In genomic region chr5:114822885-114823284, GRCh38 we compare ENCODE assay signal across 33 cellular contexts.
"Had no signal": no experiment of that assay in that cellular context is flagged by ENCODE, and none has a peak within 500 bp of the region (broad histone marks: within the 10 kb centered on the region; RNA-seq: fewer than 3 reads in every experiment).

No MANE protein-coding gene starts in this region.

- H3K27me3 Mint-ChIP-seq: activated B cell treated with CpG ODN at 0.5 μM for 24 hours; activated CD8-positive, alpha-beta T cell treated with anti-CD3 and anti-CD28 coated beads for 36 hours; activated naive CD4-positive, alpha-beta T cell treated with anti-CD3 and anti-CD28 coated beads, Interleukin-2, amount 10 ng/mL, durations not matched to agents 7 days and 5 days; activated naive CD8-positive, alpha-beta T cell treated with anti-CD3 and anti-CD28 coated beads, Interleukin-2, amount 10 ng/mL, durations not matched to agents 7 days and 5 days; brain; T-helper 17 cell had no signal

- H3K9me3 ChIP-seq: colonic mucosa had no signal

- H3K36me3 ChIP-seq: ascending aorta, breast epithelium, cardiac muscle cell, colonic mucosa, esophagus squamous epithelium, gastroesophageal sphincter, heart right ventricle, WERI-Rb-1 had no signal

- H3K4me1 Mint-ChIP-seq: activated B cell treated with CpG ODN at 0.5 μM for 24 hours; activated naive CD4-positive, alpha-beta T cell treated with anti-CD3 and anti-CD28 coated beads, Interleukin-2, amount 10 ng/mL, durations not matched to agents 7 days and 5 days; activated naive CD8-positive, alpha-beta T cell treated with anti-CD3 and anti-CD28 coated beads, Interleukin-2, amount 10 ng/mL, durations not matched to agents 7 days and 5 days; brain; T-helper 17 cell had no signal

- H3K27me3 ChIP-seq: ascending aorta, breast epithelium, cardiac muscle cell, colonic mucosa, esophagus squamous epithelium, gastroesophageal sphincter, heart right ventricle had no signal

- H3K27ac Mint-ChIP-seq: activated B cell treated with CpG ODN at 0.5 μM for 24 hours; activated CD8-positive, alpha-beta T cell treated with anti-CD3 and anti-CD28 coated beads for 36 hours; activated naive CD4-positive, alpha-beta T cell treated with anti-CD3 and anti-CD28 coated beads, Interleukin-2, amount 10 ng/mL, durations not matched to agents 7 days and 5 days; activated naive CD4-positive, alpha-beta T cell treated with anti-CD3 and anti-CD28 coated beads, Interleukin-2, amount 50 U/mL, for 72 hours; activated naive CD8-positive, alpha-beta T cell treated with anti-CD3 and anti-CD28 coated beads, Interleukin-2, amount 10 ng/mL, durations not matched to agents 7 days and 5 days; brain; T-helper 17 cell; T-helper 2 cell treated with Interferon-gamma antibody and Interleukin-4, amounts not matched to agents 5 μg/mL and 100 μg/mL, for 36 hours had no signal

- H3K27ac ChIP-seq: ascending aorta, breast epithelium, cardiac muscle cell, colonic mucosa, epithelial cell of prostate, esophagus squamous epithelium, gastroesophageal sphincter, heart right ventricle, WERI-Rb-1 had no signal

- H3K36me3 Mint-ChIP-seq: activated naive CD4-positive, alpha-beta T cell treated with anti-CD3 and anti-CD28 coated beads, Interleukin-2, amount 10 ng/mL, durations not matched to agents 7 days and 5 days; activated naive CD8-positive, alpha-beta T cell treated with anti-CD3 and anti-CD28 coated beads, Interleukin-2, amount 10 ng/mL, durations not matched to agents 7 days and 5 days; brain had no signal

- DNase-seq: activated B cell treated with CpG ODN at 0.5 μM for 24 hours; activated CD4-positive, alpha-beta T cell treated with anti-CD3 and anti-CD28 coated beads for 48 hours; activated CD4-positive, alpha-beta T cell treated with anti-CD3 and anti-CD28 coated beads, Interleukin-2, amount 50 U/mL, for 1 hour; activated CD4-positive, alpha-beta T cell treated with anti-CD3 and anti-CD28 coated beads, Interleukin-2, amount 50 U/mL, for 48 hours; activated CD8-positive, alpha-beta memory T cell treated with anti-CD3 and anti-CD28 coated beads for 24 hours; activated CD8-positive, alpha-beta T cell treated with anti-CD3 and anti-CD28 coated beads for 36 hours; activated gamma-delta T cell; activated naive CD4-positive, alpha-beta T cell; activated naive CD4-positive, alpha-beta T cell treated with anti-CD3 and anti-CD28 coated beads, Interleukin-2, amount 10 ng/mL, durations not matched to agents 7 days and 5 days; activated naive CD8-positive, alpha-beta T cell treated with anti-CD3 and anti-CD28 coated beads, Interleukin-2, amount 10 ng/mL, durations not matched to agents 7 days and 5 days; activated T-cell treated with anti-CD3 and anti-CD28 coated beads, Interleukin-2, amount 50 U/mL, for 1 hour; activated T-cell treated with anti-CD3 and anti-CD28 coated beads, Interleukin-2, amount 50 U/mL, for 48 hours; central memory CD4-positive, alpha-beta T cell; cerebellar nuclear complex; colonic mucosa; effector CD8-positive, alpha-beta T cell; esophagus squamous epithelium; foreskin melanocyte; heart right ventricle; T-helper 17 cell; T1000; WERI-Rb-1 had no signal

- H3K4me3 ChIP-seq: ascending aorta, breast epithelium, cardiac muscle cell, colonic mucosa, esophagus squamous epithelium, gastroesophageal sphincter, heart right ventricle had no signal

- H3K4me1 ChIP-seq: ascending aorta, breast epithelium, colonic mucosa, esophagus squamous epithelium, gastroesophageal sphincter, heart right ventricle had no signal

- FAIRE-seq: endometrium, endothelial cell of umbilical vein had no signal

- ATAC-seq: activated CD4-positive, CD25-positive, alpha-beta regulatory T cell treated with anti-CD3 and anti-CD28 coated beads, Interleukin-2, amount 50 U/mL, for 24 hours; activated CD8-positive, alpha-beta T cell treated with anti-CD3 and anti-CD28 coated beads for 36 hours; activated naive CD4-positive, alpha-beta T cell treated with anti-CD3 and anti-CD28 coated beads, Interleukin-2, amount 50 U/mL, for 72 hours; gastroesophageal sphincter; heart right ventricle; T-helper 17 cell had no signal

- H3K4me3 Mint-ChIP-seq: activated B cell treated with CpG ODN at 0.5 μM for 24 hours; activated CD8-positive, alpha-beta T cell treated with anti-CD3 and anti-CD28 coated beads for 36 hours; activated naive CD4-positive, alpha-beta T cell treated with anti-CD3 and anti-CD28 coated beads, Interleukin-2, amount 10 ng/mL, durations not matched to agents 7 days and 5 days; activated naive CD8-positive, alpha-beta T cell treated with anti-CD3 and anti-CD28 coated beads, Interleukin-2, amount 10 ng/mL, durations not matched to agents 7 days and 5 days; brain; T-helper 17 cell; T-helper 2 cell treated with Interferon-gamma antibody and Interleukin-4, amounts not matched to agents 5 μg/mL and 100 μg/mL, for 36 hours had no signal
